ENCODE assay signal across 29 cellular contexts in genomic region chr17:929547-929946, GRCh38. TPM values are rescaled to one million over a fixed set of nuclear protein-coding genes. Genes with fewer than 3 reads are reported as not detected.
DNase-seq lines count a peak whose midpoint lies in the region; ATAC-seq, FAIRE-seq and TF ChIP-seq lines count a peak whose summit lies in the region.
"Had no signal": no experiment of that assay in that cellular context is flagged by ENCODE, and none has a peak within 500 bp of the region (broad histone marks: within the 10 kb centered on the region; RNA-seq: fewer than 3 reads in every experiment).

No MANE protein-coding gene starts in this region.

- no peaks in the 10 kb centered on the region for H3K9me3 Mint-ChIP-seq in astrocyte (ENCODE audit: unreplicated experiment)
- H3K9me3 Mint-ChIP-seq in nephron progenitor cell, result peaks cover 4% of the 10 kb centered on the region
- H3K9me3 Mint-ChIP-seq: activated CD4-positive, alpha-beta T cell treated with anti-CD3 and anti-CD28 coated beads, Interleukin-2, amount 10 ng/mL, durations not matched to agents 24 days and 14 days; activated naive CD4-positive, alpha-beta T cell treated with anti-CD3 and anti-CD28 coated beads, Interleukin-2, amount 50 U/mL, for 24 hours; activated T-helper 1 cell treated with anti-CD3 and anti-CD28 coated beads, Interleukin-12 subunit alpha, Interleukin-12 subunit beta, Interleukin-2, Interleukin-4 antibody, amounts not matched to agents 30 ng/mL and 10 ng/mL and 1 ng/mL, durations not matched to agents 14 hours and 24 hours and 36 hours; CD8-positive, alpha-beta memory T cell; memory B cell had no signal

- H3K9me3 ChIP-seq in astrocyte (ENCODE audit: insufficient read depth, low read depth, low read length) (no peaks in the 10 kb centered on the region), OCI-LY7 (ENCODE audit: low read length) (no peaks in the 10 kb centered on the region)
- H3K9me3 ChIP-seq: ascending aorta, gastrocnemius medialis, SJSA1, suprapubic skin had no signal

- H2AFZ ChIP-seq in astrocyte (ENCODE audit: low read depth, low read length) (no peak overlapping the region), OCI-LY7 (ENCODE audit: low read length) (no peak overlapping the region)
- H2AFZ ChIP-seq: parathyroid adenoma had no signal

- no peak overlapping the region for H3K4me2 ChIP-seq in astrocyte (ENCODE audit: low read length)
- H3K4me2 ChIP-seq in OCI-LY7 (ENCODE audit: low read length), result no peak overlapping the region
- H3K4me2 ChIP-seq: KMS-11 had no signal

- no TSS peak for BruUV-seq in OCI-LY7 (replicated peaks; lab: Mats Ljungman, UMichigan)

- H3K9ac ChIP-seq in astrocyte (ENCODE audit: low read length), result no peak overlapping the region
- H3K9ac ChIP-seq: KMS-11, parathyroid adenoma had no signal

- peaks cover 31% of the 10 kb centered on the region for H4K20me1 ChIP-seq in astrocyte (ENCODE audit: insufficient read depth, low read length)
- H4K20me1 ChIP-seq in OCI-LY7 (ENCODE audit: insufficient read depth, low read length), result no peaks in the 10 kb centered on the region

- H3K36me3 ChIP-seq in astrocyte (ENCODE audit: insufficient read depth, low read length), result no peaks in the 10 kb centered on the region
- H3K36me3 ChIP-seq in OCI-LY7 (ENCODE audit: insufficient read depth, low read length), result no peaks in the 10 kb centered on the region
- H3K36me3 ChIP-seq: ascending aorta, gastrocnemius medialis, suprapubic skin had no signal

- H3K79me2 ChIP-seq in astrocyte (ENCODE audit: insufficient read depth, low read length) (peaks cover 41% of the 10 kb centered on the region), OCI-LY7 (ENCODE audit: insufficient read depth, low read depth, low read length) (no peaks in the 10 kb centered on the region)
- H3K79me2 ChIP-seq: parathyroid adenoma had no signal

- H3K4me3 ChIP-seq in astrocyte (ENCODE audit: insufficient read depth, low read depth, low read length) (no peak overlapping the region), dorsolateral prefrontal cortex (no peak overlapping the region), OCI-LY7 (ENCODE audit: low read depth, low read length, poor library complexity, severe bottlenecking) (no peak overlapping the region)
- H3K4me3 ChIP-seq: ascending aorta, gastrocnemius medialis, SJSA1, suprapubic skin had no signal

- CTCF ChIA-PET in OCI-LY7 (lab: Charles Lee; ENCODE audit: unreplicated experiment), result no interaction called here

- FAIRE-seq in astrocyte (lab: Jason Lieb, UNC), result no peak
- FAIRE-seq: H54, keratinocyte had no signal

- DNase-seq in Right ventricle myocardium inferior (ENCODE audit: missing footprints) (no peak), Right ventricle myocardium superior (no peak), astrocyte (ENCODE audit: low read depth) (no peak), nephron progenitor cell (no peak), dorsolateral prefrontal cortex (no peak), OCI-LY7 (ENCODE audit: low spot score) (no peak), epidermal melanocyte (ENCODE audit: insufficient read length, low spot score) (no peak)
- DNase-seq: 8988T; activated CD4-positive, alpha-beta T cell treated with anti-CD3 and anti-CD28 coated beads, Interleukin-2, amount 10 ng/mL, durations not matched to agents 24 days and 14 days; AML-193; CD8-positive, alpha-beta memory T cell; effector CD4-positive, alpha-beta T cell; gastrocnemius medialis; GF-D8; naive thymus-derived CD4-positive, alpha-beta T cell; NCI-H2171; NCI-H69 had no signal

- H3K4me3 Mint-ChIP-seq in astrocyte (ENCODE audit: unreplicated experiment) (no peak overlapping the region), nephron progenitor cell (no peak overlapping the region)
- H3K4me3 Mint-ChIP-seq: activated CD4-positive, alpha-beta T cell treated with anti-CD3 and anti-CD28 coated beads, Interleukin-2, amount 10 ng/mL, durations not matched to agents 24 days and 14 days; activated naive CD4-positive, alpha-beta T cell treated with anti-CD3 and anti-CD28 coated beads, Interleukin-2, amount 50 U/mL, for 24 hours; activated T-helper 1 cell treated with anti-CD3 and anti-CD28 coated beads, Interleukin-12 subunit alpha, Interleukin-12 subunit beta, Interleukin-2, Interleukin-4 antibody, amounts not matched to agents 30 ng/mL and 10 ng/mL and 1 ng/mL, durations not matched to agents 14 hours and 24 hours and 36 hours; CD8-positive, alpha-beta memory T cell; memory B cell; naive thymus-derived CD4-positive, alpha-beta T cell had no signal

- H3K27ac Mint-ChIP-seq in astrocyte (ENCODE audit: unreplicated experiment) (peak overlapping the region; percentile 30), nephron progenitor cell (peak overlapping the region; percentile 40)
- H3K27ac Mint-ChIP-seq: activated CD4-positive, alpha-beta T cell treated with anti-CD3 and anti-CD28 coated beads, Interleukin-2, amount 10 ng/mL, durations not matched to agents 24 days and 14 days; activated naive CD4-positive, alpha-beta T cell treated with anti-CD3 and anti-CD28 coated beads, Interleukin-2, amount 50 U/mL, for 24 hours; activated T-helper 1 cell treated with anti-CD3 and anti-CD28 coated beads, Interleukin-12 subunit alpha, Interleukin-12 subunit beta, Interleukin-2, Interleukin-4 antibody, amounts not matched to agents 30 ng/mL and 10 ng/mL and 1 ng/mL, durations not matched to agents 14 hours and 24 hours and 36 hours; memory B cell; naive thymus-derived CD4-positive, alpha-beta T cell had no signal

- no peaks in the 10 kb centered on the region for H3K9me2 ChIP-seq in OCI-LY7 (ENCODE audit: insufficient read depth, low read length)

- POLR2A ChIA-PET in OCI-LY7 (lab: Charles Lee), result interaction anchor here (0.8 kb wide), 1 partner anchor 20 kb away, joined by 8 read pairs; no protein-coding TSS in a partner anchor

- H3K4me1 ChIP-seq in astrocyte (ENCODE audit: insufficient read depth, low read length), result peaks cover 45% of the 10 kb centered on the region
- H3K4me1 ChIP-seq in OCI-LY7 (ENCODE audit: insufficient read depth, low read length, poor library complexity, severe bottlenecking), result no peaks in the 10 kb centered on the region
- H3K4me1 ChIP-seq: parathyroid adenoma had no signal

- intact Hi-C loops in Right ventricle myocardium inferior (cut with DNase I) (no loop called here), Right ventricle myocardium superior (cut with DNase I) (no loop called here), dorsolateral prefrontal cortex (cut with DNase I) (no loop called here), OCI-LY7 (cut with micrococcal nuclease; ENCODE audit: unreplicated experiment) (no loop called here)

- no peak overlapping the region for H3K27ac ChIP-seq in astrocyte (ENCODE audit: low read depth, low read length)
- H3K27ac ChIP-seq in dorsolateral prefrontal cortex, result no peak overlapping the region
- H3K27ac ChIP-seq in OCI-LY7 (ENCODE audit: low read depth, low read length, poor library complexity, severe bottlenecking), result no peak overlapping the region
- H3K27ac ChIP-seq: ascending aorta, gastrocnemius medialis, KMS-11, parathyroid adenoma, SJSA1, suprapubic skin had no signal

- H3K4me1 Mint-ChIP-seq in astrocyte (ENCODE audit: low read depth, unreplicated experiment) (peaks cover 61% of the 10 kb centered on the region), nephron progenitor cell (peaks cover 62% of the 10 kb centered on the region)
- H3K4me1 Mint-ChIP-seq: activated CD4-positive, alpha-beta T cell treated with anti-CD3 and anti-CD28 coated beads, Interleukin-2, amount 10 ng/mL, durations not matched to agents 24 days and 14 days; activated naive CD4-positive, alpha-beta T cell treated with anti-CD3 and anti-CD28 coated beads, Interleukin-2, amount 50 U/mL, for 24 hours; CD8-positive, alpha-beta memory T cell; memory B cell; naive thymus-derived CD4-positive, alpha-beta T cell had no signal

- peaks cover 6% of the 10 kb centered on the region for H3K36me3 Mint-ChIP-seq in astrocyte (ENCODE audit: low read depth, unreplicated experiment)
- peaks cover 33% of the 10 kb centered on the region for H3K36me3 Mint-ChIP-seq in nephron progenitor cell (ENCODE audit: low read depth)
- H3K36me3 Mint-ChIP-seq: activated naive CD4-positive, alpha-beta T cell treated with anti-CD3 and anti-CD28 coated beads, Interleukin-2, amount 50 U/mL, for 24 hours; CD8-positive, alpha-beta memory T cell; memory B cell; naive thymus-derived CD4-positive, alpha-beta T cell had no signal

- H3K27me3 ChIP-seq in astrocyte (ENCODE audit: insufficient read depth, low read length) (no peaks in the 10 kb centered on the region), dorsolateral prefrontal cortex (peaks cover 0 to 11% (median 0%) of the 10 kb centered on the region in 45 donors)
- H3K27me3 ChIP-seq: ascending aorta, gastrocnemius medialis, SJSA1, suprapubic skin had no signal

- H3K27me3 Mint-ChIP-seq in astrocyte (ENCODE audit: low read depth, unreplicated experiment), result no peaks in the 10 kb centered on the region
- no peaks in the 10 kb centered on the region for H3K27me3 Mint-ChIP-seq in nephron progenitor cell (ENCODE audit: low read depth, poor library complexity)
- H3K27me3 Mint-ChIP-seq: activated CD4-positive, alpha-beta T cell treated with anti-CD3 and anti-CD28 coated beads, Interleukin-2, amount 10 ng/mL, durations not matched to agents 24 days and 14 days had no signal

- TF ChIP-seq CTCF in astrocyte (IDR thresholded peaks at IDR 0.05; ENCODE audit: insufficient read depth, low read depth, low read length) (no peak), nephron progenitor cell (IDR thresholded peaks at IDR 0.05) (no peak), dorsolateral prefrontal cortex (IDR thresholded peaks at IDR 0.05 in 54 of 56, conservative IDR thresholded peaks at IDR 0.05 in 2 of 56; ENCODE audit: low read depth in 1 of 56, partially characterized antibody in 56 of 56) (no peak), OCI-LY7 (conservative IDR thresholded peaks at IDR 0.05; ENCODE audit: low read length) (no peak)

- ATAC-seq in Right ventricle myocardium inferior (peak; percentile 21), Right ventricle myocardium superior (ENCODE audit: poor library complexity) (no peak), GM19324 (IDR thresholded peaks at IDR 0.05; ENCODE audit: low FRiP score, unreplicated experiment) (no peak)
- ATAC-seq: esophagus mucosa; gastrocnemius medialis; naive thymus-derived CD4-positive, alpha-beta T cell had no signal

RNA-seq across cellular contexts. Expression of gene NXN, which starts 50.0 kb away (rescaled TPM):
- total RNA-seq in Right ventricle myocardium inferior (18.5 TPM), Right ventricle myocardium superior (20.2 TPM), astrocyte (104 and 106 TPM in 2 replicates), dorsolateral prefrontal cortex (10 to 100 TPM in 109 of 120 experiments, 1 to 10 TPM in 11; 6.9 to 38.1 (median 15.4) TPM), OCI-LY7 (2022) (2.0 and 2.8 TPM in 2 replicates)
- 0.93 and 1.3 TPM in 2 replicates for total RNA-seq in OCI-LY7 (2014; rRNA removed; shearing (Covaris generic))
